1 cellular context compared by ENCODE assay signal in the genomic region with DNA sequence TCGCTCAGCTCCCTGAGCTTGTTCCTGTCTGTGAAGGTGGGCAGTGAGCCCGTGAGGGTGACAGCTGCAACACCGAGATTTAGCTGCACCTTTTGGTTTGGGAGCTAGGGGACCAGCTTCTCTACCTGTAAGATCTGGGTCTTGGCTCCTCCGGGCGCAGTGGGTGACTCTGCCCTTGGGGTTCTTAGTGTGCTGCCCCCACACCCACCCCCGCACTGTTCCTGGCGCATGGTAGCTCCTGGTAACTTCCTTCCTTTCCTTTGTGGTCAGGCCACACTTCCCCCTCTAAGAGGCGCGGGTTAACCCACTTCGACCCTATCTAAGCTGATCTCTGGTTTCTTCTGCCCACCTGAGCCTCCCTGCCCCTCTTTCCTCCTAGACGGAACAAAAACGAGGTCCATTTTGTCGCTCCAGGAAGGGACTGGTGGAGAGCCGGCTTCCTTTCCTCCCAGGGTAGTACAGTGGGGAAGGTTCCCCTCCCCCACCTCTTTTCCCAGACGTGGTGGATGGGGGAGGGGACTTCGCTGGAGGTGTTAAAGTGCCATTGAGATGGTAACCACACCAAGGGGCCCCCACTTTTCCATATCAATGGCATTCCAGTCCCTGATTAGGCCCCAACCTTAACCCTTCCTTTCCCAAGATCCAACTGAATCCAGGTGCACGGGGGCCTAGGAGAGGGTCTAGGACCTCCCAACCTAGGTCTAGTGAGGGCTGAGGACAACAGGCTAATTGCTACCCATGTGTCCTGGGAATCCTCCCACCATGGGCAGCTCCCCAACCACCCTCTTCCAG.
TF ChIP-seq lines count a peak whose summit lies in the region.

No MANE protein-coding gene starts in this region.

TF ChIP-seq in K562, 482 proteins besides CTCF, POLR2A, EP300 and RAD21 (continued from another document and continues in another):
- TF ChIP-seq, protein P1, sequence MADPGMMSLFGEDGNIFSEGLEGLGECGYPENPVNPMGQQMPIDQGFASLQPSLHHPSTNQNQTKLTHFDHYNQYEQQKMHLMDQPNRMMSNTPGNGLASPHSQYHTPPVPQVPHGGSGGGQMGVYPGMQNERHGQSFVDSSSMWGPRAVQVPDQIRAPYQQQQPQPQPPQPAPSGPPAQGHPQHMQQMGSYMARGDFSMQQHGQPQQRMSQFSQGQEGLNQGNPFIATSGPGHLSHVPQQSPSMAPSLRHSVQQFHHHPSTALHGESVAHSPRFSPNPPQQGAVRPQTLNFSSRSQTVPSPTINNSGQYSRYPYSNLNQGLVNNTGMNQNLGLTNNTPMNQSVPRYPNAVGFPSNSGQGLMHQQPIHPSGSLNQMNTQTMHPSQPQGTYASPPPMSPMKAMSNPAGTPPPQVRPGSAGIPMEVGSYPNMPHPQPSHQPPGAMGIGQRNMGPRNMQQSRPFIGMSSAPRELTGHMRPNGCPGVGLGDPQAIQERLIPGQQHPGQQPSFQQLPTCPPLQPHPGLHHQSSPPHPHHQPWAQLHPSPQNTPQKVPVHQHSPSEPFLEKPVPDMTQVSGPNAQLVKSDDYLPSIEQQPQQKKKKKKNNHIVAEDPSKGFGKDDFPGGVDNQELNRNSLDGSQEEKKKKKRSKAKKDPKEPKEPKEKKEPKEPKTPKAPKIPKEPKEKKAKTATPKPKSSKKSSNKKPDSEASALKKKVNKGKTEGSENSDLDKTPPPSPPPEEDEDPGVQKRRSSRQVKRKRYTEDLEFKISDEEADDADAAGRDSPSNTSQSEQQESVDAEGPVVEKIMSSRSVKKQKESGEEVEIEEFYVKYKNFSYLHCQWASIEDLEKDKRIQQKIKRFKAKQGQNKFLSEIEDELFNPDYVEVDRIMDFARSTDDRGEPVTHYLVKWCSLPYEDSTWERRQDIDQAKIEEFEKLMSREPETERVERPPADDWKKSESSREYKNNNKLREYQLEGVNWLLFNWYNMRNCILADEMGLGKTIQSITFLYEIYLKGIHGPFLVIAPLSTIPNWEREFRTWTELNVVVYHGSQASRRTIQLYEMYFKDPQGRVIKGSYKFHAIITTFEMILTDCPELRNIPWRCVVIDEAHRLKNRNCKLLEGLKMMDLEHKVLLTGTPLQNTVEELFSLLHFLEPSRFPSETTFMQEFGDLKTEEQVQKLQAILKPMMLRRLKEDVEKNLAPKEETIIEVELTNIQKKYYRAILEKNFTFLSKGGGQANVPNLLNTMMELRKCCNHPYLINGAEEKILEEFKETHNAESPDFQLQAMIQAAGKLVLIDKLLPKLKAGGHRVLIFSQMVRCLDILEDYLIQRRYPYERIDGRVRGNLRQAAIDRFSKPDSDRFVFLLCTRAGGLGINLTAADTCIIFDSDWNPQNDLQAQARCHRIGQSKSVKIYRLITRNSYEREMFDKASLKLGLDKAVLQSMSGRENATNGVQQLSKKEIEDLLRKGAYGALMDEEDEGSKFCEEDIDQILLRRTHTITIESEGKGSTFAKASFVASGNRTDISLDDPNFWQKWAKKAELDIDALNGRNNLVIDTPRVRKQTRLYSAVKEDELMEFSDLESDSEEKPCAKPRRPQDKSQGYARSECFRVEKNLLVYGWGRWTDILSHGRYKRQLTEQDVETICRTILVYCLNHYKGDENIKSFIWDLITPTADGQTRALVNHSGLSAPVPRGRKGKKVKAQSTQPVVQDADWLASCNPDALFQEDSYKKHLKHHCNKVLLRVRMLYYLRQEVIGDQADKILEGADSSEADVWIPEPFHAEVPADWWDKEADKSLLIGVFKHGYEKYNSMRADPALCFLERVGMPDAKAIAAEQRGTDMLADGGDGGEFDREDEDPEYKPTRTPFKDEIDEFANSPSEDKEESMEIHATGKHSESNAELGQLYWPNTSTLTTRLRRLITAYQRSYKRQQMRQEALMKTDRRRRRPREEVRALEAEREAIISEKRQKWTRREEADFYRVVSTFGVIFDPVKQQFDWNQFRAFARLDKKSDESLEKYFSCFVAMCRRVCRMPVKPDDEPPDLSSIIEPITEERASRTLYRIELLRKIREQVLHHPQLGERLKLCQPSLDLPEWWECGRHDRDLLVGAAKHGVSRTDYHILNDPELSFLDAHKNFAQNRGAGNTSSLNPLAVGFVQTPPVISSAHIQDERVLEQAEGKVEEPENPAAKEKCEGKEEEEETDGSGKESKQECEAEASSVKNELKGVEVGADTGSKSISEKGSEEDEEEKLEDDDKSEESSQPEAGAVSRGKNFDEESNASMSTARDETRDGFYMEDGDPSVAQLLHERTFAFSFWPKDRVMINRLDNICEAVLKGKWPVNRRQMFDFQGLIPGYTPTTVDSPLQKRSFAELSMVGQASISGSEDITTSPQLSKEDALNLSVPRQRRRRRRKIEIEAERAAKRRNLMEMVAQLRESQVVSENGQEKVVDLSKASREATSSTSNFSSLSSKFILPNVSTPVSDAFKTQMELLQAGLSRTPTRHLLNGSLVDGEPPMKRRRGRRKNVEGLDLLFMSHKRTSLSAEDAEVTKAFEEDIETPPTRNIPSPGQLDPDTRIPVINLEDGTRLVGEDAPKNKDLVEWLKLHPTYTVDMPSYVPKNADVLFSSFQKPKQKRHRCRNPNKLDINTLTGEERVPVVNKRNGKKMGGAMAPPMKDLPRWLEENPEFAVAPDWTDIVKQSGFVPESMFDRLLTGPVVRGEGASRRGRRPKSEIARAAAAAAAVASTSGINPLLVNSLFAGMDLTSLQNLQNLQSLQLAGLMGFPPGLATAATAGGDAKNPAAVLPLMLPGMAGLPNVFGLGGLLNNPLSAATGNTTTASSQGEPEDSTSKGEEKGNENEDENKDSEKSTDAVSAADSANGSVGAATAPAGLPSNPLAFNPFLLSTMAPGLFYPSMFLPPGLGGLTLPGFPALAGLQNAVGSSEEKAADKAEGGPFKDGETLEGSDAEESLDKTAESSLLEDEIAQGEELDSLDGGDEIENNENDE (IDR thresholded peaks at IDR 0.05; ENCODE audit: low read depth, low read length), result no peak
- 0 out of 2 replicates have a peak, but pooled peaks have one; percentile 35 for TF ChIP-seq ZNF583 (CRISPR knock-in tag; IDR thresholded peaks at IDR 0.05)
- TF ChIP-seq GATA2 (CRISPR knock-in tag; IDR thresholded peaks at IDR 0.05), result peak; percentile 32
- TF ChIP-seq ETV1 (tag; conservative IDR thresholded peaks at IDR 0.05; ENCODE audit: low read depth), result peak; percentile 69
- TF ChIP-seq YBX1 (IDR thresholded peaks at IDR 0.05), result no peak
- no peak for TF ChIP-seq NR4A1 (CRISPR knock-in tag; IDR thresholded peaks at IDR 0.05)
- TF ChIP-seq NR4A1 (tag; IDR thresholded peaks at IDR 0.05), result peak; percentile 48
- 0 out of 2 replicates have a peak, but pooled peaks have one; percentile 48 for TF ChIP-seq ELF4 (CRISPR knock-in tag; IDR thresholded peaks at IDR 0.05)
- no peak for TF ChIP-seq MTF1 (CRISPR knock-in tag; IDR thresholded peaks at IDR 0.05; ENCODE audit: borderline replicate concordance)
- TF ChIP-seq RBFOX2 (IDR thresholded peaks at IDR 0.05; ENCODE audit: low read depth, low read length), result peak; percentile 35; the same call in 1 of the 2 replicates
- TF ChIP-seq SIN3B (IDR thresholded peaks at IDR 0.05; ENCODE audit: low read depth), result no peak
- TF ChIP-seq RAD51 (IDR thresholded peaks at IDR 0.05; ENCODE audit: borderline replicate concordance, low read depth), result no peak
- TF ChIP-seq ZNF717 (CRISPR knock-in tag; IDR thresholded peaks at IDR 0.05), result no peak
- TF ChIP-seq TAF9B (IDR thresholded peaks at IDR 0.05; ENCODE audit: partially characterized antibody), result no peak
- TF ChIP-seq, protein P2, sequence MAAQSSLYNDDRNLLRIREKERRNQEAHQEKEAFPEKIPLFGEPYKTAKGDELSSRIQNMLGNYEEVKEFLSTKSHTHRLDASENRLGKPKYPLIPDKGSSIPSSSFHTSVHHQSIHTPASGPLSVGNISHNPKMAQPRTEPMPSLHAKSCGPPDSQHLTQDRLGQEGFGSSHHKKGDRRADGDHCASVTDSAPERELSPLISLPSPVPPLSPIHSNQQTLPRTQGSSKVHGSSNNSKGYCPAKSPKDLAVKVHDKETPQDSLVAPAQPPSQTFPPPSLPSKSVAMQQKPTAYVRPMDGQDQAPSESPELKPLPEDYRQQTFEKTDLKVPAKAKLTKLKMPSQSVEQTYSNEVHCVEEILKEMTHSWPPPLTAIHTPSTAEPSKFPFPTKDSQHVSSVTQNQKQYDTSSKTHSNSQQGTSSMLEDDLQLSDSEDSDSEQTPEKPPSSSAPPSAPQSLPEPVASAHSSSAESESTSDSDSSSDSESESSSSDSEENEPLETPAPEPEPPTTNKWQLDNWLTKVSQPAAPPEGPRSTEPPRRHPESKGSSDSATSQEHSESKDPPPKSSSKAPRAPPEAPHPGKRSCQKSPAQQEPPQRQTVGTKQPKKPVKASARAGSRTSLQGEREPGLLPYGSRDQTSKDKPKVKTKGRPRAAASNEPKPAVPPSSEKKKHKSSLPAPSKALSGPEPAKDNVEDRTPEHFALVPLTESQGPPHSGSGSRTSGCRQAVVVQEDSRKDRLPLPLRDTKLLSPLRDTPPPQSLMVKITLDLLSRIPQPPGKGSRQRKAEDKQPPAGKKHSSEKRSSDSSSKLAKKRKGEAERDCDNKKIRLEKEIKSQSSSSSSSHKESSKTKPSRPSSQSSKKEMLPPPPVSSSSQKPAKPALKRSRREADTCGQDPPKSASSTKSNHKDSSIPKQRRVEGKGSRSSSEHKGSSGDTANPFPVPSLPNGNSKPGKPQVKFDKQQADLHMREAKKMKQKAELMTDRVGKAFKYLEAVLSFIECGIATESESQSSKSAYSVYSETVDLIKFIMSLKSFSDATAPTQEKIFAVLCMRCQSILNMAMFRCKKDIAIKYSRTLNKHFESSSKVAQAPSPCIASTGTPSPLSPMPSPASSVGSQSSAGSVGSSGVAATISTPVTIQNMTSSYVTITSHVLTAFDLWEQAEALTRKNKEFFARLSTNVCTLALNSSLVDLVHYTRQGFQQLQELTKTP (IDR thresholded peaks at IDR 0.05; ENCODE audit: low read depth in 1 of 2, partially characterized antibody in 2 of 2), result peak in 1 of 2 experiments; percentile 48
- no peak for TF ChIP-seq ZFX (CRISPR knock-in tag; IDR thresholded peaks at IDR 0.05)
- no peak for TF ChIP-seq PRMT5 (CRISPR knock-in tag; IDR thresholded peaks at IDR 0.05)
- no peak for TF ChIP-seq HMG20A (CRISPR knock-in tag; conservative IDR thresholded peaks at IDR 0.05)
- no peak for TF ChIP-seq PHF20 (IDR thresholded peaks at IDR 0.05; ENCODE audit: partially characterized antibody)
- TF ChIP-seq, protein P3, sequence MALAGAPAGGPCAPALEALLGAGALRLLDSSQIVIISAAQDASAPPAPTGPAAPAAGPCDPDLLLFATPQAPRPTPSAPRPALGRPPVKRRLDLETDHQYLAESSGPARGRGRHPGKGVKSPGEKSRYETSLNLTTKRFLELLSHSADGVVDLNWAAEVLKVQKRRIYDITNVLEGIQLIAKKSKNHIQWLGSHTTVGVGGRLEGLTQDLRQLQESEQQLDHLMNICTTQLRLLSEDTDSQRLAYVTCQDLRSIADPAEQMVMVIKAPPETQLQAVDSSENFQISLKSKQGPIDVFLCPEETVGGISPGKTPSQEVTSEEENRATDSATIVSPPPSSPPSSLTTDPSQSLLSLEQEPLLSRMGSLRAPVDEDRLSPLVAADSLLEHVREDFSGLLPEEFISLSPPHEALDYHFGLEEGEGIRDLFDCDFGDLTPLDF (CRISPR knock-in tag; IDR thresholded peaks at IDR 0.05), result no peak
- TF ChIP-seq, protein P4, sequence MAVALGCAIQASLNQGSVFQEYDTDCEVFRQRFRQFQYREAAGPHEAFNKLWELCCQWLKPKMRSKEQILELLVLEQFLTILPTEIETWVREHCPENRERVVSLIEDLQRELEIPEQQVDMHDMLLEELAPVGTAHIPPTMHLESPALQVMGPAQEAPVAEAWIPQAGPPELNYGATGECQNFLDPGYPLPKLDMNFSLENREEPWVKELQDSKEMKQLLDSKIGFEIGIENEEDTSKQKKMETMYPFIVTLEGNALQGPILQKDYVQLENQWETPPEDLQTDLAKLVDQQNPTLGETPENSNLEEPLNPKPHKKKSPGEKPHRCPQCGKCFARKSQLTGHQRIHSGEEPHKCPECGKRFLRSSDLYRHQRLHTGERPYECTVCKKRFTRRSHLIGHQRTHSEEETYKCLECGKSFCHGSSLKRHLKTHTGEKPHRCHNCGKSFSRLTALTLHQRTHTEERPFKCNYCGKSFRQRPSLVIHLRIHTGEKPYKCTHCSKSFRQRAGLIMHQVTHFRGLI (CRISPR knock-in tag; IDR thresholded peaks at IDR 0.05), result no peak
- TF ChIP-seq, protein P5, sequence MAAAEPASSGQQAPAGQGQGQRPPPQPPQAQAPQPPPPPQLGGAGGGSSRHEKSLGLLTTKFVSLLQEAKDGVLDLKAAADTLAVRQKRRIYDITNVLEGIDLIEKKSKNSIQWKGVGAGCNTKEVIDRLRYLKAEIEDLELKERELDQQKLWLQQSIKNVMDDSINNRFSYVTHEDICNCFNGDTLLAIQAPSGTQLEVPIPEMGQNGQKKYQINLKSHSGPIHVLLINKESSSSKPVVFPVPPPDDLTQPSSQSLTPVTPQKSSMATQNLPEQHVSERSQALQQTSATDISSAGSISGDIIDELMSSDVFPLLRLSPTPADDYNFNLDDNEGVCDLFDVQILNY (CRISPR knock-in tag; IDR thresholded peaks at IDR 0.05), result no peak
- peak in 1 of 2 experiments; percentile 26; a peak in 1 of 4 replicates for TF ChIP-seq TBL1XR1 (IDR thresholded peaks at IDR 0.05; ENCODE audit: low read length in 2 of 2)
- TF ChIP-seq ZZZ3 (IDR thresholded peaks at IDR 0.05), result no peak
- peak; percentile 44; the same call in 1 of the 2 replicates for TF ChIP-seq TOE1 (IDR thresholded peaks at IDR 0.05; ENCODE audit: borderline replicate concordance)
- no peak for TF ChIP-seq TOE1 (CRISPR knock-in tag; IDR thresholded peaks at IDR 0.05; ENCODE audit: borderline replicate concordance, low read depth)
- 0 out of 2 replicates have a peak, but pooled peaks have one; percentile 13 for TF ChIP-seq ESRRB (CRISPR knock-in tag; IDR thresholded peaks at IDR 0.05; ENCODE audit: borderline replicate concordance)
- TF ChIP-seq, protein P6, sequence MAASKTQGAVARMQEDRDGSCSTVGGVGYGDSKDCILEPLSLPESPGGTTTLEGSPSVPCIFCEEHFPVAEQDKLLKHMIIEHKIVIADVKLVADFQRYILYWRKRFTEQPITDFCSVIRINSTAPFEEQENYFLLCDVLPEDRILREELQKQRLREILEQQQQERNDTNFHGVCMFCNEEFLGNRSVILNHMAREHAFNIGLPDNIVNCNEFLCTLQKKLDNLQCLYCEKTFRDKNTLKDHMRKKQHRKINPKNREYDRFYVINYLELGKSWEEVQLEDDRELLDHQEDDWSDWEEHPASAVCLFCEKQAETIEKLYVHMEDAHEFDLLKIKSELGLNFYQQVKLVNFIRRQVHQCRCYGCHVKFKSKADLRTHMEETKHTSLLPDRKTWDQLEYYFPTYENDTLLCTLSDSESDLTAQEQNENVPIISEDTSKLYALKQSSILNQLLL (CRISPR knock-in tag; IDR thresholded peaks at IDR 0.05; ENCODE audit: borderline replicate concordance), result no peak
- 0 out of 2 replicates have a peak, but pooled peaks have one; percentile 29 for TF ChIP-seq XRCC5 (IDR thresholded peaks at IDR 0.05; ENCODE audit: low read depth, low read length)
- TF ChIP-seq ASH1L (IDR thresholded peaks at IDR 0.05; ENCODE audit: borderline replicate concordance, low read depth, partially characterized antibody), result no peak
- TF ChIP-seq PTBP1 (IDR thresholded peaks at IDR 0.05; ENCODE audit: low read depth, low read length), result no peak
- TF ChIP-seq, protein P7, sequence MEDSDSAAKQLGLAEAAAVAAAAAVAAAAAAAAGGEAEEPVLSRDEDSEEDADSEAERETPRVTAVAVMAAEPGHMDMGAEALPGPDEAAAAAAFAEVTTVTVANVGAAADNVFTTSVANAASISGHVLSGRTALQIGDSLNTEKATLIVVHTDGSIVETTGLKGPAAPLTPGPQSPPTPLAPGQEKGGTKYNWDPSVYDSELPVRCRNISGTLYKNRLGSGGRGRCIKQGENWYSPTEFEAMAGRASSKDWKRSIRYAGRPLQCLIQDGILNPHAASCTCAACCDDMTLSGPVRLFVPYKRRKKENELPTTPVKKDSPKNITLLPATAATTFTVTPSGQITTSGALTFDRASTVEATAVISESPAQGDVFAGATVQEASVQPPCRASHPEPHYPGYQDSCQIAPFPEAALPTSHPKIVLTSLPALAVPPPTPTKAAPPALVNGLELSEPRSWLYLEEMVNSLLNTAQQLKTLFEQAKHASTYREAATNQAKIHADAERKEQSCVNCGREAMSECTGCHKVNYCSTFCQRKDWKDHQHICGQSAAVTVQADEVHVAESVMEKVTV (CRISPR knock-in tag; IDR thresholded peaks at IDR 0.05), result no peak
- no peak for TF ChIP-seq MAFF (IDR thresholded peaks at IDR 0.05; ENCODE audit: low read length)
